Comparison of ENCODE assay signal across 23 cellular contexts in genomic region chr7:50423860-50424259, GRCh38. TPM values are rescaled to one million over a fixed set of nuclear protein-coding genes. Genes with fewer than 3 reads are reported as not detected.
DNase-seq lines count a peak whose midpoint lies in the region; ATAC-seq, FAIRE-seq and TF ChIP-seq lines count a peak whose summit lies in the region.
"Had no signal": no experiment of that assay in that cellular context is flagged by ENCODE, and none has a peak within 500 bp of the region (broad histone marks: within the 10 kb centered on the region; RNA-seq: fewer than 3 reads in every experiment).

No MANE protein-coding gene starts in this region.

- peak overlapping the region; percentile 42 for H3K4me2 ChIP-seq in BLaER1
- no peak overlapping the region for H3K4me2 ChIP-seq in GM12878 (ENCODE audit: control insufficient read depth, insufficient read depth)
- H3K4me2 ChIP-seq: A549 had no signal

- H4K20me1 ChIP-seq in BLaER1 (no peaks in the 10 kb centered on the region), GM12878 (ENCODE audit: control insufficient read depth, insufficient read depth) (no peaks in the 10 kb centered on the region)

- DNase-seq in GM12878 (ENCODE audit: low read depth, low spot score) (no peak), NCI-H187 treated with DMSO at 0.1 percent for 48 hours (lab: John Stamatoyannopoulos, UW) (no peak), activated gamma-delta T cell treated with Interleukin-2 at 50 U/mL for 16 hours (no peak), SHP77 (lab: John Stamatoyannopoulos, UW) (no peak)
- no peak for DNase-seq in stimulated activated naive B cell treated with anti-CD40 and anti-IgM and Interleukin-4, amounts not matched to agents 10 μg/mL and 1 μg/mL and 100 μg/mL, for 72 hours
- DNase-seq: AML-193; CD8-positive, alpha-beta T cell; DMS 273 treated with DMSO at 0.1 percent for 48 hours; DMS53; DND-41; EL; GOT3; H7; HFFc6; IMR-90; KBM-7 had no signal

- H3K4me3 ChIP-seq in BLaER1 (no peak overlapping the region), GM12878 (no peak overlapping the region)
- H3K4me3 ChIP-seq: A549 had no signal

- WGBS in GM12878 (ENCODE audit: insufficient coverage, insufficient replicate concordance, low lambda C conversion rate, missing lambda C conversion rate): 8% methylated on average over 4 of the region's 4 CpGs

- RAD21 ChIA-PET in GM12878 (lab: Charles Lee; ENCODE audit: unreplicated experiment): interaction anchor here (1.4 to 1.5 kb wide), 2 partner anchors 219 to 221 kb away, joined by 4 to 5 read pairs; no protein-coding TSS in a partner anchor

- no TSS peak for BruUV-seq in GM12878 (replicated peaks; lab: Mats Ljungman, UMichigan)

- TF ChIP-seq POLR2A in GM12878 (IDR thresholded peaks at IDR 0.05; ENCODE audit: low read depth, low read length): no peak

- no peaks in the 10 kb centered on the region for H3K79me2 ChIP-seq in GM12878 (ENCODE audit: control insufficient read depth, insufficient read depth, low read length)

- TF ChIP-seq EP300 in GM12878 (IDR thresholded peaks at IDR 0.05; ENCODE audit: borderline replicate concordance in 1 of 2, control insufficient read depth in 1 of 2, low read depth in 2 of 2, low read length in 2 of 2): no peak

- no peaks in the 10 kb centered on the region for H3K9me3 ChIP-seq in BLaER1
- no peaks in the 10 kb centered on the region for H3K9me3 ChIP-seq in GM12878 (replicated peaks; ENCODE audit: control insufficient read depth, insufficient read depth, low read length)
- H3K9me3 ChIP-seq: A549 had no signal

- H3K9me3 Mint-ChIP-seq in stimulated activated naive B cell treated with anti-CD40 and anti-IgM and Interleukin-4, amounts not matched to agents 10 μg/mL and 1 μg/mL and 100 μg/mL, for 72 hours: no peaks in the 10 kb centered on the region
- H3K9me3 Mint-ChIP-seq: CD8-positive, alpha-beta T cell; HFFc6 had no signal

- no peak overlapping the region for H2AFZ ChIP-seq in GM12878 (ENCODE audit: control insufficient read depth, low read depth, low read length)

- H3K27ac Mint-ChIP-seq in stimulated activated naive B cell treated with anti-CD40 and anti-IgM and Interleukin-4, amounts not matched to agents 10 μg/mL and 1 μg/mL and 100 μg/mL, for 72 hours: no peak overlapping the region
- H3K27ac Mint-ChIP-seq: CD8-positive, alpha-beta T cell; HFFc6 had no signal

- H3K27me3 ChIP-seq in BLaER1 (no peaks in the 10 kb centered on the region), GM12878 (replicated peaks in 1 of 2; ENCODE audit: control insufficient read depth in 2 of 2, insufficient read depth in 2 of 2, low read length in 1 of 2) (no peaks in the 10 kb centered on the region)

- H3K4me1 ChIP-seq in BLaER1 (peaks cover 14% of the 10 kb centered on the region), GM12878 (ENCODE audit: control insufficient read depth, insufficient read depth, low read length) (no peaks in the 10 kb centered on the region)
- H3K4me1 ChIP-seq: A549 had no signal

- no peak overlapping the region for H3K4me3 Mint-ChIP-seq in stimulated activated naive B cell treated with anti-CD40 and anti-IgM and Interleukin-4, amounts not matched to agents 10 μg/mL and 1 μg/mL and 100 μg/mL, for 72 hours
- H3K4me3 Mint-ChIP-seq: CD8-positive, alpha-beta T cell; HFFc6 had no signal

- POLR2A ChIA-PET in GM12878 (lab: Charles Lee): interaction anchor here (1.1 kb wide), 1 partner anchor 9 kb away, joined by 3 read pairs; no protein-coding TSS in a partner anchor

- CTCF ChIA-PET in GM12878 (lab: Yijun Ruan, JAX): interaction anchor here (0.8 to 14.6 kb wide), 7 partner anchors 19 to 311 kb away, joined by 3 to 257 read pairs (median 6); no protein-coding TSS in a partner anchor

- H3K27ac ChIP-seq in BLaER1: no peak overlapping the region
- H3K27ac ChIP-seq in GM12878 (ENCODE audit: control insufficient read depth, insufficient read depth): no peak overlapping the region
- H3K27ac ChIP-seq: 22Rv1, A549 had no signal

- H3K36me3 ChIP-seq in BLaER1 (no peaks in the 10 kb centered on the region), GM12878 (ENCODE audit: control insufficient read depth in 2 of 2, insufficient read depth in 2 of 2, low read length in 1 of 2) (no peaks in the 10 kb centered on the region)

- peak; percentile 61 for ATAC-seq in GM19463 (IDR thresholded peaks at IDR 0.05; ENCODE audit: unreplicated experiment)
- ATAC-seq in GM12878: peak; percentile 64
- ATAC-seq in stimulated activated naive B cell treated with anti-CD40 and anti-IgM and Interleukin-4, amounts not matched to agents 10 μg/mL and 1 μg/mL and 100 μg/mL, for 72 hours (replicated peaks): peak; percentile 82 to 94
- ATAC-seq: A549; CD8-positive, alpha-beta T cell; HCT116 had no signal

- in situ Hi-C loops in GM12878 (cut with MboI): no loop called here

- no peak for FAIRE-seq in GM12878 (lab: Jason Lieb, UNC)
- FAIRE-seq: A549, GM12891, HTR-8/SVneo had no signal

- peaks cover 6 to 10% of the 10 kb centered on the region in 2 donors for H3K4me1 Mint-ChIP-seq in stimulated activated naive B cell treated with anti-CD40 and anti-IgM and Interleukin-4, amounts not matched to agents 10 μg/mL and 1 μg/mL and 100 μg/mL, for 72 hours

- SMC1A ChIA-PET in GM12878 (lab: Charles Lee; ENCODE audit: uncharacterized antibody, unreplicated experiment): interaction anchor here (0.7 to 3.6 kb wide), 9 partner anchors 9 to 280 kb away, joined by 3 to 11 read pairs (median 4); no protein-coding TSS in a partner anchor

- H3K9ac ChIP-seq in BLaER1: no peak overlapping the region
- H3K9ac ChIP-seq in GM12878 (ENCODE audit: control insufficient read depth, insufficient read depth, low read length): no peak overlapping the region

- intact Hi-C loops in GM12878 (cut with micrococcal nuclease; ENCODE audit: unreplicated experiment): no loop called here

- TF ChIP-seq CTCF in GM12878 (IDR thresholded peaks at IDR 0.05 in 2 of 3, conservative IDR thresholded peaks at IDR 0.05 in 1 of 3; ENCODE audit: control insufficient read depth in 2 of 3, extremely low read depth in 1 of 3, insufficient read depth in 1 of 3, low read depth in 3 of 3, low read length in 3 of 3): no peak

- TF ChIP-seq RAD21 in GM12878 (IDR thresholded peaks at IDR 0.05; ENCODE audit: insufficient read depth, low read depth, low read length): no peak

- no peaks in the 10 kb centered on the region for H3K36me3 Mint-ChIP-seq in stimulated activated naive B cell treated with anti-CD40 and anti-IgM and Interleukin-4, amounts not matched to agents 10 μg/mL and 1 μg/mL and 100 μg/mL, for 72 hours
- H3K36me3 Mint-ChIP-seq: CD8-positive, alpha-beta T cell had no signal

- H3K27me3 Mint-ChIP-seq in stimulated activated naive B cell treated with anti-CD40 and anti-IgM and Interleukin-4, amounts not matched to agents 10 μg/mL and 1 μg/mL and 100 μg/mL, for 72 hours: no peaks in the 10 kb centered on the region

TF ChIP-seq in GM12878, 131 proteins besides CTCF, POLR2A, EP300 and RAD21:
- TF ChIP-seq MEF2B (IDR thresholded peaks at IDR 0.05; ENCODE audit: partially characterized antibody, poor library complexity, severe bottlenecking): peak; percentile 29
- no peak for TF ChIP-seq TAF1 (IDR thresholded peaks at IDR 0.05; ENCODE audit: borderline replicate concordance, low read depth, low read length)

RNA-seq across cellular contexts. Expression of gene FIGNL1, which starts 26.3 kb away (rescaled TPM):
- total RNA-seq in GM12878 (2013; cell fraction: nucleolus; rRNA removed): 53.5 and 53.8 TPM in 2 replicates
- total RNA-seq in GM12878 (2014; rRNA removed) (28.2 and 37.3 TPM in 2 replicates), GM12878 (2014; rRNA removed; fragmentation: Illumina TruSeq; extraction: Trizol) (35.9 and 36.1 TPM in 2 replicates), GM12878 (2021) (19.4 and 25.5 TPM in 2 replicates)
- polyA plus RNA-seq in GM12878 (2011; ENCODE audit: low read depth): 14.3 TPM
- polyA plus RNA-seq in GM12878 (2011; rRNA removed) (36.9 and 51.6 TPM in 2 replicates), GM12878 (2014; fragmentation: Illumina TruSeq; extraction: Trizol) (29.3 and 41.5 TPM in 2 replicates), GM12878 (2014; fragmentation: Nextera tagmentation; extraction: Ambion mirVana) (10 to 100 TPM; 11.5 to 11.6 TPM), GM12878 (2014; rRNA removed) (21.1 and 28.8 TPM in 2 replicates), GM12878 (2016; fragmentation: Nextera tagmentation; extraction: Ambion mirVana) (10 to 100 TPM; 35.9 to 37.4 TPM)
- 20.3 and 20.6 TPM in 2 replicates for polyA plus RNA-seq in GM12878 (2011; cell fraction: cytosol; rRNA removed)
- 21.8 and 22.5 TPM in 2 replicates for polyA plus RNA-seq in GM12878 (2011; cell fraction: nucleus; rRNA removed)
- 15.4 and 18.7 TPM in 2 replicates for polyA plus RNA-seq in GM12878 (2012)
- 30.5 and 42.4 TPM in 2 replicates for polyA minus RNA-seq in GM12878 (2011; rRNA and poly(A)+ RNA removed)
- polyA minus RNA-seq in GM12878 (2011; cell fraction: cytosol; rRNA and poly(A)+ RNA removed): 15.1 and 16.1 TPM in 2 replicates
- 18.1 and 23.3 TPM in 2 replicates for polyA minus RNA-seq in GM12878 (2011; cell fraction: nucleus; rRNA and poly(A)+ RNA removed)
